1 cellular context compared by ENCODE assay signal in genomic region chr9:136942881-136943230, GRCh38.
TF ChIP-seq lines count a peak whose summit lies in the region.

No MANE protein-coding gene starts in this region.

TF ChIP-seq in SK-N-SH treated with all-trans-retinoic acid at 6 μM for 48 hours, 23 proteins besides CTCF, POLR2A, EP300 and RAD21 (continued from another document):
- TF ChIP-seq TSHZ2 (CRISPR knock-in tag; IDR thresholded peaks at IDR 0.05) (no peak), ZNF565 (CRISPR knock-in tag; conservative IDR thresholded peaks at IDR 0.05; ENCODE audit: low read depth) (no peak), CREB5 (CRISPR knock-in tag; IDR thresholded peaks at IDR 0.05; ENCODE audit: low read depth) (no peak), ZFP3 (CRISPR knock-in tag; IDR thresholded peaks at IDR 0.05) (no peak), TOX (CRISPR knock-in tag; IDR thresholded peaks at IDR 0.05; ENCODE audit: borderline replicate concordance) (no peak), ZFP30 (CRISPR knock-in tag; IDR thresholded peaks at IDR 0.05) (no peak), POU6F1 (CRISPR knock-in tag; IDR thresholded peaks at IDR 0.05; ENCODE audit: borderline replicate concordance, low read depth) (no peak), ZC3H10 (CRISPR knock-in tag; IDR thresholded peaks at IDR 0.05) (no peak), ISL1 (CRISPR knock-in tag; IDR thresholded peaks at IDR 0.05) (no peak), ARNTL (CRISPR knock-in tag; IDR thresholded peaks at IDR 0.05; ENCODE audit: borderline replicate concordance, low read depth) (no peak), OSR1 (CRISPR knock-in tag; IDR thresholded peaks at IDR 0.05) (no peak), GLIS3 (CRISPR knock-in tag; IDR thresholded peaks at IDR 0.05) (no peak)
- TF ChIP-seq, protein P1, sequence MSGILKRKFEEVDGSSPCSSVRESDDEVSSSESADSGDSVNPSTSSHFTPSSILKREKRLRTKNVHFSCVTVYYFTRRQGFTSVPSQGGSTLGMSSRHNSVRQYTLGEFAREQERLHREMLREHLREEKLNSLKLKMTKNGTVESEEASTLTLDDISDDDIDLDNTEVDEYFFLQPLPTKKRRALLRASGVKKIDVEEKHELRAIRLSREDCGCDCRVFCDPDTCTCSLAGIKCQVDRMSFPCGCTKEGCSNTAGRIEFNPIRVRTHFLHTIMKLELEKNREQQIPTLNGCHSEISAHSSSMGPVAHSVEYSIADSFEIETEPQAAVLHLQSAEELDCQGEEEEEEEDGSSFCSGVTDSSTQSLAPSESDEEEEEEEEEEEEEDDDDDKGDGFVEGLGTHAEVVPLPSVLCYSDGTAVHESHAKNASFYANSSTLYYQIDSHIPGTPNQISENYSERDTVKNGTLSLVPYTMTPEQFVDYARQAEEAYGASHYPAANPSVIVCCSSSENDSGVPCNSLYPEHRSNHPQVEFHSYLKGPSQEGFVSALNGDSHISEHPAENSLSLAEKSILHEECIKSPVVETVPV (CRISPR knock-in tag; IDR thresholded peaks at IDR 0.05), result no peak
- TF ChIP-seq, protein P2, sequence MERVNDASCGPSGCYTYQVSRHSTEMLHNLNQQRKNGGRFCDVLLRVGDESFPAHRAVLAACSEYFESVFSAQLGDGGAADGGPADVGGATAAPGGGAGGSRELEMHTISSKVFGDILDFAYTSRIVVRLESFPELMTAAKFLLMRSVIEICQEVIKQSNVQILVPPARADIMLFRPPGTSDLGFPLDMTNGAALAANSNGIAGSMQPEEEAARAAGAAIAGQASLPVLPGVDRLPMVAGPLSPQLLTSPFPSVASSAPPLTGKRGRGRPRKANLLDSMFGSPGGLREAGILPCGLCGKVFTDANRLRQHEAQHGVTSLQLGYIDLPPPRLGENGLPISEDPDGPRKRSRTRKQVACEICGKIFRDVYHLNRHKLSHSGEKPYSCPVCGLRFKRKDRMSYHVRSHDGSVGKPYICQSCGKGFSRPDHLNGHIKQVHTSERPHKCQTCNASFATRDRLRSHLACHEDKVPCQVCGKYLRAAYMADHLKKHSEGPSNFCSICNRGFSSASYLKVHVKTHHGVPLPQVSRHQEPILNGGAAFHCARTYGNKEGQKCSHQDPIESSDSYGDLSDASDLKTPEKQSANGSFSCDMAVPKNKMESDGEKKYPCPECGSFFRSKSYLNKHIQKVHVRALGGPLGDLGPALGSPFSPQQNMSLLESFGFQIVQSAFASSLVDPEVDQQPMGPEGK (CRISPR knock-in tag; IDR thresholded peaks at IDR 0.05; ENCODE audit: borderline replicate concordance), result no peak
TF ChIP-seq in SK-N-SH treated with all-trans-retinoic acid at 6 μM for 48 hours: peak in this region for 0.
